In the genomic region with DNA sequence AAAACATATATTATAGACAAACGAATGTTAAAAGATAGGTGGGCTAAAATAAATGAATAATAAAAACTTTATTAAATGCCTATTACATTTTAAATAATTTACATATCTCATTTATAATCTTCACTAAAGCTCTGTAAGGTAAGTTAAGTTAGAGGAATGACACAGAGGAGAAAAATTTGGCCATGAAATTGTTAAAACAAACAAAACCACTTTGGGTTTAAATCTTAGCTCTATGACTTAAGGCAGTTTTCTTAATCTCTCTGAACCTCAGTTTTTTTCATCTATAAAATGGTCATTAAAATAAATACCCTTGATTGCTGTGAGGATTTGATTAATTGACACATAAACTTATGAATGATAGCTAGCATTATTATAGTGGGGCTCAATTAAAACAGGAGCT, we compare ENCODE assay signal across 1 cellular context.
TF ChIP-seq lines count a peak whose summit lies in the region.

No MANE protein-coding gene starts in this region.

TF ChIP-seq in HCT116, 20 proteins besides CTCF, POLR2A, EP300 and RAD21 (continued from another document):
- TF ChIP-seq SRF (IDR thresholded peaks at IDR 0.05; ENCODE audit: low read depth) (no peak), POLR2AphosphoS5 (IDR thresholded peaks at IDR 0.05; ENCODE audit: low read depth, low read length) (no peak), CEBPB (IDR thresholded peaks at IDR 0.05; ENCODE audit: low read depth) (no peak), FOSL1 (IDR thresholded peaks at IDR 0.05; ENCODE audit: low read depth) (no peak), ZNF274 (IDR thresholded peaks at IDR 0.05; ENCODE audit: low read depth, low read length) (no peak), EGR1 (IDR thresholded peaks at IDR 0.05; ENCODE audit: low read depth) (no peak), ELF1 (IDR thresholded peaks at IDR 0.05; ENCODE audit: borderline replicate concordance, low read depth) (no peak), ZFX (IDR thresholded peaks at IDR 0.05) (no peak), EZH2 (IDR thresholded peaks at IDR 0.05) (no peak), TCF7L2 (IDR thresholded peaks at IDR 0.05; ENCODE audit: borderline replicate concordance, extremely low read depth, insufficient read depth, insufficient read length) (no peak), CBX3 (IDR thresholded peaks at IDR 0.05; ENCODE audit: low read depth) (no peak), EZH2phosphoT487 (IDR thresholded peaks at IDR 0.05; ENCODE audit: borderline replicate concordance) (no peak), JUND (IDR thresholded peaks at IDR 0.05) (no peak), YY1 (IDR thresholded peaks at IDR 0.05; ENCODE audit: extremely low read depth, insufficient replicate concordance, low read depth, low read length) (no peak)
- TF ChIP-seq, protein P1, sequence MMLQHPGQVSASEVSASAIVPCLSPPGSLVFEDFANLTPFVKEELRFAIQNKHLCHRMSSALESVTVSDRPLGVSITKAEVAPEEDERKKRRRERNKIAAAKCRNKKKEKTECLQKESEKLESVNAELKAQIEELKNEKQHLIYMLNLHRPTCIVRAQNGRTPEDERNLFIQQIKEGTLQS (IDR thresholded peaks at IDR 0.05) = no peak
- TF ChIP-seq, protein P2, sequence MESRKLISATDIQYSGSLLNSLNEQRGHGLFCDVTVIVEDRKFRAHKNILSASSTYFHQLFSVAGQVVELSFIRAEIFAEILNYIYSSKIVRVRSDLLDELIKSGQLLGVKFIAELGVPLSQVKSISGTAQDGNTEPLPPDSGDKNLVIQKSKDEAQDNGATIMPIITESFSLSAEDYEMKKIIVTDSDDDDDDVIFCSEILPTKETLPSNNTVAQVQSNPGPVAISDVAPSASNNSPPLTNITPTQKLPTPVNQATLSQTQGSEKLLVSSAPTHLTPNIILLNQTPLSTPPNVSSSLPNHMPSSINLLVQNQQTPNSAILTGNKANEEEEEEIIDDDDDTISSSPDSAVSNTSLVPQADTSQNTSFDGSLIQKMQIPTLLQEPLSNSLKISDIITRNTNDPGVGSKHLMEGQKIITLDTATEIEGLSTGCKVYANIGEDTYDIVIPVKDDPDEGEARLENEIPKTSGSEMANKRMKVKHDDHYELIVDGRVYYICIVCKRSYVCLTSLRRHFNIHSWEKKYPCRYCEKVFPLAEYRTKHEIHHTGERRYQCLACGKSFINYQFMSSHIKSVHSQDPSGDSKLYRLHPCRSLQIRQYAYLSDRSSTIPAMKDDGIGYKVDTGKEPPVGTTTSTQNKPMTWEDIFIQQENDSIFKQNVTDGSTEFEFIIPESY (IDR thresholded peaks at IDR 0.05; ENCODE audit: extremely low read depth, insufficient replicate concordance, low read length) = no peak
- TF ChIP-seq, protein P3, sequence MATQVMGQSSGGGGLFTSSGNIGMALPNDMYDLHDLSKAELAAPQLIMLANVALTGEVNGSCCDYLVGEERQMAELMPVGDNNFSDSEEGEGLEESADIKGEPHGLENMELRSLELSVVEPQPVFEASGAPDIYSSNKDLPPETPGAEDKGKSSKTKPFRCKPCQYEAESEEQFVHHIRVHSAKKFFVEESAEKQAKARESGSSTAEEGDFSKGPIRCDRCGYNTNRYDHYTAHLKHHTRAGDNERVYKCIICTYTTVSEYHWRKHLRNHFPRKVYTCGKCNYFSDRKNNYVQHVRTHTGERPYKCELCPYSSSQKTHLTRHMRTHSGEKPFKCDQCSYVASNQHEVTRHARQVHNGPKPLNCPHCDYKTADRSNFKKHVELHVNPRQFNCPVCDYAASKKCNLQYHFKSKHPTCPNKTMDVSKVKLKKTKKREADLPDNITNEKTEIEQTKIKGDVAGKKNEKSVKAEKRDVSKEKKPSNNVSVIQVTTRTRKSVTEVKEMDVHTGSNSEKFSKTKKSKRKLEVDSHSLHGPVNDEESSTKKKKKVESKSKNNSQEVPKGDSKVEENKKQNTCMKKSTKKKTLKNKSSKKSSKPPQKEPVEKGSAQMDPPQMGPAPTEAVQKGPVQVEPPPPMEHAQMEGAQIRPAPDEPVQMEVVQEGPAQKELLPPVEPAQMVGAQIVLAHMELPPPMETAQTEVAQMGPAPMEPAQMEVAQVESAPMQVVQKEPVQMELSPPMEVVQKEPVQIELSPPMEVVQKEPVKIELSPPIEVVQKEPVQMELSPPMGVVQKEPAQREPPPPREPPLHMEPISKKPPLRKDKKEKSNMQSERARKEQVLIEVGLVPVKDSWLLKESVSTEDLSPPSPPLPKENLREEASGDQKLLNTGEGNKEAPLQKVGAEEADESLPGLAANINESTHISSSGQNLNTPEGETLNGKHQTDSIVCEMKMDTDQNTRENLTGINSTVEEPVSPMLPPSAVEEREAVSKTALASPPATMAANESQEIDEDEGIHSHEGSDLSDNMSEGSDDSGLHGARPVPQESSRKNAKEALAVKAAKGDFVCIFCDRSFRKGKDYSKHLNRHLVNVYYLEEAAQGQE (IDR thresholded peaks at IDR 0.05; ENCODE audit: low read depth) = no peak
- TF ChIP-seq, protein P4, sequence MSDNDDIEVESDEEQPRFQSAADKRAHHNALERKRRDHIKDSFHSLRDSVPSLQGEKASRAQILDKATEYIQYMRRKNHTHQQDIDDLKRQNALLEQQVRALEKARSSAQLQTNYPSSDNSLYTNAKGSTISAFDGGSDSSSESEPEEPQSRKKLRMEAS (IDR thresholded peaks at IDR 0.05) = no peak
TF ChIP-seq in HCT116: peak in this region for 0.
